8 cellular contexts compared by ENCODE assay signal in the genomic region with DNA sequence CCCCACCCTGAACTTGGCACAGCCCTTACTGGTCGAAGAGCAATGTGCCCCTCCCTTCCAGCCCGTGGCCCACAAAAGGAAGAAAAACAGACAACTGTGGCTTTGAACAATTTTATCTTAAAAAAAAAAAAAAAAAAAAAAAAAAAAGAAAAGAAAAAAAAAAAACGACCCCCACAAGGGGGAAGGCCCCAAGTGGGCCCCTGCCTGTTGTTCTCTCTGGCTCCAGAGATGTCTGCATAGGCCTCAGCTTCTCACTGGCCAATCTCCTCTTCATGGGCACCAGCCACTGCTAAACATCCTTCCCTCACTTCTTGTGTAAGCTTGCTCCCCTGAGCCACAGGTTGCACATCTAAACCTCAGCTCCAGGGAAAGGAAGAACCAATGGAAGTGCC. TPM values are rescaled to one million over a fixed set of nuclear protein-coding genes. Genes with fewer than 3 reads are reported as not detected.
DNase-seq lines count a peak whose midpoint lies in the region; ATAC-seq and TF ChIP-seq lines count a peak whose summit lies in the region.

No MANE protein-coding gene starts in this region.

- H2AFZ ChIP-seq in mammary epithelial cell (ENCODE audit: low read depth, low read length), result peak overlapping the region; percentile 95

- 17% methylated on average over 1 of the region's 3 CpGs for WGBS in mammary epithelial cell (ENCODE audit: low coverage, missing lambda C conversion rate)

- H3K27ac Mint-ChIP-seq in naive B cell, result peak overlapping the region; percentile 65 to 98 (median 96)

- BruUV-seq in mammary epithelial cell (replicated peaks; lab: Mats Ljungman, UMichigan), result no TSS peak

- dilution Hi-C loops in mammary epithelial cell (cut with HindIII; ENCODE audit: low sequenced_read_pairs), result no loop called here

- intact Hi-C loops in mammary epithelial cell (cut with micrococcal nuclease), result no loop called here

- CTCF ChIA-PET in mammary epithelial cell (lab: Charles Lee; ENCODE audit: low non-redundant PET), result no interaction called here

- H3K36me3 Mint-ChIP-seq in naive B cell, result peaks cover 5 to 23% of the 10 kb centered on the region in 2 donors

- peak overlapping the region; percentile 85 for H3K27ac ChIP-seq in 22Rv1
- H3K27ac ChIP-seq in HUES48 (ENCODE audit: low read depth, low read length), result peak overlapping the region; percentile 77
- H3K27ac ChIP-seq in mammary epithelial cell (ENCODE audit: insufficient read depth, low read depth, low read length), result peak overlapping the region; percentile 44

- peaks cover 19% of the 10 kb centered on the region for H3K79me2 ChIP-seq in mammary epithelial cell (ENCODE audit: insufficient read depth, low read length)

- H3K4me1 ChIP-seq in HUES48 (ENCODE audit: control insufficient read depth, insufficient read depth, low read length) (peaks cover 17% of the 10 kb centered on the region; the same call in 1 of the 2 replicates), mammary epithelial cell (ENCODE audit: insufficient read depth, low read length) (peaks cover 9% of the 10 kb centered on the region)

- no peak for DNase-seq in mammary epithelial cell
- no peak for DNase-seq in naive B cell
- no peak for DNase-seq in activated CD4-positive, CD25-positive, alpha-beta regulatory T cell (lab: John Stamatoyannopoulos, UW)
- DNase-seq in hypothalamus (lab: John Stamatoyannopoulos, UW), result no peak

- no peaks in the 10 kb centered on the region for H3K9me3 ChIP-seq in HUES48 (ENCODE audit: control insufficient read depth, insufficient read depth, low read length)
- no peaks in the 10 kb centered on the region for H3K9me3 ChIP-seq in mammary epithelial cell (replicated peaks; ENCODE audit: insufficient read depth, low read length)

- no peaks in the 10 kb centered on the region for H4K20me1 ChIP-seq in mammary epithelial cell (ENCODE audit: insufficient read depth, low read length)

- peaks cover 0 to 1% (median 0%) of the 10 kb centered on the region in 7 donors for H3K9me3 Mint-ChIP-seq in naive B cell

- H3K36me3 ChIP-seq in HUES48 (ENCODE audit: control insufficient read depth, insufficient read depth, low read length) (peaks cover 47% of the 10 kb centered on the region), mammary epithelial cell (ENCODE audit: insufficient read depth, low read length) (peaks cover 8% of the 10 kb centered on the region)

- H3K9ac ChIP-seq in HUES48 (ENCODE audit: low read depth, low read length), result no peak overlapping the region
- no peak overlapping the region for H3K9ac ChIP-seq in mammary epithelial cell (ENCODE audit: insufficient read depth, low read length)

- peak overlapping the region; percentile 81 for H3K4me3 ChIP-seq in HUES48 (ENCODE audit: low read depth, low read length)
- H3K4me3 ChIP-seq in mammary epithelial cell (replicated peaks in 1 of 3; ENCODE audit: insufficient read depth in 1 of 3, low read depth in 2 of 3, low read length in 3 of 3), result peak overlapping the region; percentile 85 to 92 (median 92)

- no peaks in the 10 kb centered on the region for H3K27me3 ChIP-seq in HUES48 (ENCODE audit: control insufficient read depth, insufficient read depth, low read length)
- H3K27me3 ChIP-seq in mammary epithelial cell (ENCODE audit: insufficient read depth, low read length), result no peaks in the 10 kb centered on the region

- peak overlapping the region; percentile 93 for H3K4me2 ChIP-seq in mammary epithelial cell (ENCODE audit: insufficient read depth, low read depth, low read length)

- in situ Hi-C loops in mammary epithelial cell (cut with MboI; ENCODE audit: low sequenced_read_pairs in 2 of 2), result no loop called here

- no peaks in the 10 kb centered on the region for H3K27me3 Mint-ChIP-seq in naive B cell

- TF ChIP-seq CTCF in 22Rv1 (IDR thresholded peaks at IDR 0.05) (no peak), mammary epithelial cell (conservative IDR thresholded peaks at IDR 0.05 in 1 of 2, IDR thresholded peaks at IDR 0.05 in 1 of 2; ENCODE audit: extremely low read depth in 1 of 2, insufficient read depth in 1 of 2, low read depth in 1 of 2, low read length in 2 of 2) (no peak)

- ATAC-seq in naive B cell (ENCODE audit: low read depth in 2 of 2), result no peak
- no peak for ATAC-seq in HG03108 (IDR thresholded peaks at IDR 0.05; ENCODE audit: unreplicated experiment)
- no peak for ATAC-seq in HG03571 (IDR thresholded peaks at IDR 0.05; ENCODE audit: unreplicated experiment)

- H3K4me3 Mint-ChIP-seq in naive B cell, result peak overlapping the region; percentile 87 to 95 (median 94)

- H3K4me1 Mint-ChIP-seq in naive B cell, result peaks cover 28 to 73% (median 43%) of the 10 kb centered on the region in 3 donors

RNA-seq across cellular contexts. Expression of a gene that starts 0.4 kb away (rescaled TPM):
- total RNA-seq in mammary epithelial cell, result 10 to 100 TPM; 37.6 to 73.7 TPM
- polyA plus RNA-seq in mammary epithelial cell (99.9 TPM), naive B cell (ENCODE audit: low read depth in 6 of 6) (100 to 1,000 TPM; 477 to 790 (median 657) TPM)
- polyA minus RNA-seq in mammary epithelial cell, result 50.9 TPM

RNA-seq across cellular contexts. Expression of a gene that starts 6.6 kb away (rescaled TPM):
- total RNA-seq in mammary epithelial cell, result 10 to 100 TPM; 31.8 to 40.7 TPM
- polyA plus RNA-seq in mammary epithelial cell (19.8 TPM), naive B cell (ENCODE audit: low read depth in 6 of 6) (10 to 100 TPM in 3 of 6 donors, 1 to 10 TPM in 3; 4.4 to 23.9 (median 9.7) TPM)
- polyA minus RNA-seq in mammary epithelial cell, result 81.0 TPM

RNA-seq across cellular contexts. Expression of a gene that starts 18.2 kb away (rescaled TPM):
- 100 to 1,000 TPM; 109 to 202 TPM for total RNA-seq in mammary epithelial cell
- polyA plus RNA-seq in mammary epithelial cell, result 159 TPM
- polyA minus RNA-seq in mammary epithelial cell, result 183 TPM
- 1 to 10 TPM; 5.2 to 9.2 (median 6.7) TPM for polyA plus RNA-seq in naive B cell (ENCODE audit: low read depth in 6 of 6)

RNA-seq across cellular contexts. Expression of a gene that starts 30.5 kb away (rescaled TPM):
- total RNA-seq in mammary epithelial cell, result under 1 TPM; 0.17 to 0.26 TPM
- polyA plus RNA-seq in mammary epithelial cell, result 0.03 TPM
- polyA minus RNA-seq in mammary epithelial cell, result not detected
- 100 to 1,000 TPM in 1 of 6 donors, 10 to 100 TPM in 5; 42.4 to 154 (median 82.6) TPM for polyA plus RNA-seq in naive B cell (ENCODE audit: low read depth in 6 of 6)

RNA-seq across cellular contexts. Expression of a gene that starts 50.2 kb away (rescaled TPM):
- 10 to 100 TPM in 1 of 2 donors, 1 to 10 TPM in 1; 5.6 to 13.2 TPM for total RNA-seq in mammary epithelial cell
- polyA plus RNA-seq in mammary epithelial cell, result 5.5 TPM
- 53.4 TPM for polyA minus RNA-seq in mammary epithelial cell
- not detected for polyA plus RNA-seq in naive B cell (ENCODE audit: low read depth in 6 of 6)

Comparison
In these comparisons a context has a peak if more than half of its experiments do, and no peak if none do; other contexts are left out.
1. RNA of a gene that starts 18.2 kb away (polyA plus RNA-seq): 159 TPM in mammary epithelial cell (single experiment); 5.2 to 9.2 TPM in naive B cell; every median in the first group is over 10 times any median in the second.
2. Peak in every context shown above with its lines, with median percentiles within 50 percentile points of each other: H3K27ac ChIP-seq.